Comparison of ENCODE assay signal across 1 cellular context in genomic region chr6:34407915-34408314, GRCh38. TPM values are rescaled to one million over a fixed set of nuclear protein-coding genes. Genes with fewer than 3 reads are reported as not detected.
"Had no signal": no experiment of that assay in that cellular context is flagged by ENCODE, and none has a peak within 500 bp of the region (broad histone marks: within the 10 kb centered on the region; RNA-seq: fewer than 3 reads in every experiment).

No MANE protein-coding gene starts in this region.

RNA-seq across cellular contexts. Expression of gene PACSIN1, which starts 58.0 kb away (rescaled TPM):
- total RNA-seq: upper lobe of right lung had no signal
